1 cellular context compared by ENCODE assay signal in genomic region chr7:140635821-140636220, GRCh38.
TF ChIP-seq lines count a peak whose summit lies in the region.

No MANE protein-coding gene starts in this region.

TF ChIP-seq in liver, 16 proteins besides CTCF, POLR2A, EP300 and RAD21 (continued from another document):
- TF ChIP-seq MAX (IDR thresholded peaks at IDR 0.05) (no peak), FOXA1 (IDR thresholded peaks at IDR 0.05) (no peak), GABPA (IDR thresholded peaks at IDR 0.05 in 1 of 2, conservative IDR thresholded peaks at IDR 0.05 in 1 of 2) (no peak), RXRA (IDR thresholded peaks at IDR 0.05) (no peak), EGR1 (IDR thresholded peaks at IDR 0.05; ENCODE audit: low read depth in 2 of 2) (no peak)
